In the genomic region with DNA sequence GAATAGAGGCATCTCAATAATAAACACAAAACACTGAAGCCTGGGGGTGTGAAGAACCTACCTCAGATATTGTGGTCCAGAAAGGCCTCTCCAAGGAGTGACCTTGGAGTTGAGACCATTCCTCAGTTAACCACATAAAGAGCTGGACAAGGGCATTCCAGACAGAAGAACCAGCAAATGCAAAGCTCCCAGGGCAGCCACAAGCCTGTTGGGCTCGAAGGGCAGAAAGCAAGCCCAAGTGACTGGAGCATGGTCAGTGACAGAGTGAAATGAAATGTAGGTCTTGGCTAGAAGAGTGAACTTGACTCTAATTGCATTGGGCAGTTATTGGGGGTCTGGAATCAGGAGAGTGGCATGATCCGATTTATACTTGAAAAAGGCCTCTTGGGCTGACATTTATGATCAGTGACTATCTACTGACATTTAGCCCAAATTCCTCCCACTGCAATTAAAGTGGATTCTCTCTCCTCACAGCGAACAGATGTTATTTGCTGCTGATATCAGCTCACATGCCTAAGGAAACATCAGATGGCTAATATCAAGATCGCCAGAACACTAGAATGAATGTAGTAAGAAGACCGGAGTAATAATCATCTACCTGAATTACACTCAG, we compare ENCODE assay signal across 17 cellular contexts.
DNase-seq lines count a peak whose midpoint lies in the region; ATAC-seq, FAIRE-seq and TF ChIP-seq lines count a peak whose summit lies in the region.
"Had no signal": no experiment of that assay in that cellular context is flagged by ENCODE, and none has a peak within 500 bp of the region (broad histone marks: within the 10 kb centered on the region; RNA-seq: fewer than 3 reads in every experiment).

No MANE protein-coding gene starts in this region.

- H3K9ac ChIP-seq in astrocyte (ENCODE audit: low read length) (no peak overlapping the region), PC-3 (ENCODE audit: low read length) (no peak overlapping the region)

- POLR2A ChIA-PET in PC-3 (lab: Charles Lee; ENCODE audit: unreplicated experiment) = no interaction called here

- H4K20me1 ChIP-seq in astrocyte (ENCODE audit: insufficient read depth, low read length) = no peaks in the 10 kb centered on the region
- no peaks in the 10 kb centered on the region for H4K20me1 ChIP-seq in PC-3 (ENCODE audit: low read length)

- no peaks in the 10 kb centered on the region for H3K27me3 ChIP-seq in astrocyte (ENCODE audit: insufficient read depth, low read length)
- no peaks in the 10 kb centered on the region for H3K27me3 ChIP-seq in PC-3 (ENCODE audit: low read length)
- H3K27me3 ChIP-seq: MG63, Peyer's patch had no signal

- no TSS peak for BruUV-seq in PC-3 (replicated peaks; lab: Mats Ljungman, UMichigan)

- H3K9me3 ChIP-seq in astrocyte (ENCODE audit: insufficient read depth, low read depth, low read length) (no peaks in the 10 kb centered on the region), PC-3 (ENCODE audit: low read length) (no peaks in the 10 kb centered on the region)
- H3K9me3 ChIP-seq: HAP-1, MG63, Peyer's patch had no signal

- no peaks in the 10 kb centered on the region for H3K36me3 ChIP-seq in astrocyte (ENCODE audit: insufficient read depth, low read length)
- no peaks in the 10 kb centered on the region for H3K36me3 ChIP-seq in PC-3 (ENCODE audit: low read depth, low read length)
- H3K36me3 ChIP-seq: HAP-1, MG63, Peyer's patch had no signal

- H3K79me2 ChIP-seq in astrocyte (ENCODE audit: insufficient read depth, low read length) (no peaks in the 10 kb centered on the region), PC-3 (ENCODE audit: low read length) (no peaks in the 10 kb centered on the region)

- H3K27ac ChIP-seq in astrocyte (ENCODE audit: low read depth, low read length) (no peak overlapping the region), PC-3 (ENCODE audit: low read length) (no peak overlapping the region)
- H3K27ac ChIP-seq: Peyer's patch had no signal

- FAIRE-seq in astrocyte (lab: Jason Lieb, UNC) = no peak

- DNase-seq in T-helper 1 cell (no peak), natural killer cell (no peak), astrocyte (ENCODE audit: low read depth) (peak; percentile 49), PC-3 (no peak), hippocampal formation (lab: John Stamatoyannopoulos, UW) (no peak)
- no peak for DNase-seq in natural killer cell treated with Interleukin-12 subunit alpha and Interleukin-12 subunit beta and Interleukin-15 and Interleukin-18, amount 100 ng/mL, for 72 hours (ENCODE audit: low spot score)
- no peak for DNase-seq in stimulated activated naive B cell treated with anti-CD40 and anti-IgM and Interleukin-4, amounts not matched to agents 10 μg/mL and 1 μg/mL and 100 μg/mL, for 72 hours
- DNase-seq: C1 segment of cervical spinal cord, Karpas-422, MG63, NCI-H1092, NCI-H2081 treated with DMSO at 0.1 percent for 48 hours, NCI-H524 treated with DMSO at 0.1 percent for 48 hours, Peyer's patch had no signal

- peaks cover 20% of the 10 kb centered on the region for H3K4me1 Mint-ChIP-seq in T-helper 1 cell treated with Interleukin-12 subunit alpha and Interleukin-12 subunit beta and Interleukin-4 antibody, amounts not matched to agents 30 μg/mL and 1 μg/mL, for 36 hours (ENCODE audit: low read depth)
- peaks cover 31 to 47% of the 10 kb centered on the region in 2 donors for H3K4me1 Mint-ChIP-seq in natural killer cell treated with Interleukin-12 subunit alpha and Interleukin-12 subunit beta and Interleukin-15 and Interleukin-18, amount 100 ng/mL, for 72 hours (ENCODE audit: low read depth in 2 of 2)
- no peaks in the 10 kb centered on the region for H3K4me1 Mint-ChIP-seq in natural killer cell
- peaks cover 37% of the 10 kb centered on the region for H3K4me1 Mint-ChIP-seq in astrocyte (ENCODE audit: low read depth, unreplicated experiment)
- H3K4me1 Mint-ChIP-seq in stimulated activated naive B cell treated with anti-CD40 and anti-IgM and Interleukin-4, amounts not matched to agents 10 μg/mL and 1 μg/mL and 100 μg/mL, for 72 hours = peaks cover 18 to 21% of the 10 kb centered on the region in 2 donors

- intact Hi-C loops in natural killer cell (cut with micrococcal nuclease) = no loop called here
- intact Hi-C loops in PC-3 (cut with micrococcal nuclease) = loop anchor here (5.0 kb wide), 1 partner anchor 151 kb away; a partner anchor contains a TSS

- no peaks in the 10 kb centered on the region for H3K9me2 ChIP-seq in PC-3 (replicated peaks; ENCODE audit: low read length)

- H3K36me3 Mint-ChIP-seq in T-helper 1 cell treated with Interleukin-12 subunit alpha and Interleukin-12 subunit beta and Interleukin-4 antibody, amounts not matched to agents 30 μg/mL and 1 μg/mL, for 36 hours (ENCODE audit: low read depth) = no peaks in the 10 kb centered on the region
- no peaks in the 10 kb centered on the region for H3K36me3 Mint-ChIP-seq in natural killer cell treated with Interleukin-12 subunit alpha and Interleukin-12 subunit beta and Interleukin-15 and Interleukin-18, amount 100 ng/mL, for 72 hours
- H3K36me3 Mint-ChIP-seq in natural killer cell (no peaks in the 10 kb centered on the region), astrocyte (ENCODE audit: low read depth, unreplicated experiment) (no peaks in the 10 kb centered on the region)
- no peaks in the 10 kb centered on the region for H3K36me3 Mint-ChIP-seq in stimulated activated naive B cell treated with anti-CD40 and anti-IgM and Interleukin-4, amounts not matched to agents 10 μg/mL and 1 μg/mL and 100 μg/mL, for 72 hours

- no peak overlapping the region for H3K4me2 ChIP-seq in astrocyte (ENCODE audit: low read length)
- no peak overlapping the region for H3K4me2 ChIP-seq in PC-3 (ENCODE audit: low read length)

- no peak overlapping the region for H3K4me3 ChIP-seq in astrocyte (ENCODE audit: insufficient read depth, low read depth, low read length)
- H3K4me3 ChIP-seq in PC-3 (ENCODE audit: low read length) = no peak overlapping the region
- H3K4me3 ChIP-seq: HAP-1, MG63, Peyer's patch had no signal

- H3F3A ChIP-seq in PC-3 (ENCODE audit: low read length, unreplicated experiment) = no peaks in the 10 kb centered on the region

- no peak for TF ChIP-seq CTCF in natural killer cell (IDR thresholded peaks at IDR 0.05)
- no peak for TF ChIP-seq CTCF in astrocyte (IDR thresholded peaks at IDR 0.05; ENCODE audit: insufficient read depth, low read depth, low read length)
- TF ChIP-seq CTCF in PC-3 (conservative IDR thresholded peaks at IDR 0.05; ENCODE audit: low read depth, low read length) = no peak

- H3K9me3 Mint-ChIP-seq in T-helper 1 cell treated with Interleukin-12 subunit alpha and Interleukin-12 subunit beta and Interleukin-4 antibody, amounts not matched to agents 30 μg/mL and 1 μg/mL, for 36 hours = no peaks in the 10 kb centered on the region
- no peaks in the 10 kb centered on the region for H3K9me3 Mint-ChIP-seq in natural killer cell treated with Interleukin-12 subunit alpha and Interleukin-12 subunit beta and Interleukin-15 and Interleukin-18, amount 100 ng/mL, for 72 hours
- H3K9me3 Mint-ChIP-seq in natural killer cell = no peaks in the 10 kb centered on the region
- no peaks in the 10 kb centered on the region for H3K9me3 Mint-ChIP-seq in astrocyte (ENCODE audit: unreplicated experiment)
- no peaks in the 10 kb centered on the region for H3K9me3 Mint-ChIP-seq in stimulated activated naive B cell treated with anti-CD40 and anti-IgM and Interleukin-4, amounts not matched to agents 10 μg/mL and 1 μg/mL and 100 μg/mL, for 72 hours

- H3K4me1 ChIP-seq in astrocyte (ENCODE audit: insufficient read depth, low read length) (peaks cover 2% of the 10 kb centered on the region), PC-3 (ENCODE audit: insufficient read depth, low read length) (peaks cover 16% of the 10 kb centered on the region)
- H3K4me1 ChIP-seq: HAP-1, Peyer's patch had no signal

- H2AFZ ChIP-seq in astrocyte (ENCODE audit: low read depth, low read length) = no peak overlapping the region
- no peak overlapping the region for H2AFZ ChIP-seq in PC-3 (ENCODE audit: low read length)

- H3K4me3 Mint-ChIP-seq in T-helper 1 cell treated with Interleukin-12 subunit alpha and Interleukin-12 subunit beta and Interleukin-4 antibody, amounts not matched to agents 30 μg/mL and 1 μg/mL, for 36 hours = no peak overlapping the region
- H3K4me3 Mint-ChIP-seq in natural killer cell treated with Interleukin-12 subunit alpha and Interleukin-12 subunit beta and Interleukin-15 and Interleukin-18, amount 100 ng/mL, for 72 hours = peak overlapping the region; percentile 75
- H3K4me3 Mint-ChIP-seq in natural killer cell = no peak overlapping the region
- no peak overlapping the region for H3K4me3 Mint-ChIP-seq in astrocyte (ENCODE audit: unreplicated experiment)
- H3K4me3 Mint-ChIP-seq in stimulated activated naive B cell treated with anti-CD40 and anti-IgM and Interleukin-4, amounts not matched to agents 10 μg/mL and 1 μg/mL and 100 μg/mL, for 72 hours = no peak overlapping the region

- ATAC-seq in natural killer cell treated with Interleukin-12 subunit alpha and Interleukin-12 subunit beta and Interleukin-15 and Interleukin-18, amount 100 ng/mL, for 72 hours = no peak
- ATAC-seq in natural killer cell (no peak), PC-3 (no peak)
- no peak for ATAC-seq in stimulated activated naive B cell treated with anti-CD40 and anti-IgM and Interleukin-4, amounts not matched to agents 10 μg/mL and 1 μg/mL and 100 μg/mL, for 72 hours (replicated peaks)
- ATAC-seq: Right ventricle myocardium inferior had no signal

- peak overlapping the region; percentile 23 for H3K27ac Mint-ChIP-seq in T-helper 1 cell treated with Interleukin-12 subunit alpha and Interleukin-12 subunit beta and Interleukin-4 antibody, amounts not matched to agents 30 μg/mL and 1 μg/mL, for 36 hours
- peak overlapping the region; percentile 81 to 88 for H3K27ac Mint-ChIP-seq in natural killer cell treated with Interleukin-12 subunit alpha and Interleukin-12 subunit beta and Interleukin-15 and Interleukin-18, amount 100 ng/mL, for 72 hours
- H3K27ac Mint-ChIP-seq in natural killer cell (no peak overlapping the region), astrocyte (ENCODE audit: unreplicated experiment) (peak overlapping the region; percentile 63)
- H3K27ac Mint-ChIP-seq in stimulated activated naive B cell treated with anti-CD40 and anti-IgM and Interleukin-4, amounts not matched to agents 10 μg/mL and 1 μg/mL and 100 μg/mL, for 72 hours = no peak overlapping the region

- CTCF ChIA-PET in PC-3 (lab: Charles Lee) = no interaction called here

- no peaks in the 10 kb centered on the region for H3K27me3 Mint-ChIP-seq in T-helper 1 cell treated with Interleukin-12 subunit alpha and Interleukin-12 subunit beta and Interleukin-4 antibody, amounts not matched to agents 30 μg/mL and 1 μg/mL, for 36 hours (ENCODE audit: low read depth)
- peaks cover 6 to 13% of the 10 kb centered on the region in 2 donors for H3K27me3 Mint-ChIP-seq in natural killer cell treated with Interleukin-12 subunit alpha and Interleukin-12 subunit beta and Interleukin-15 and Interleukin-18, amount 100 ng/mL, for 72 hours
- H3K27me3 Mint-ChIP-seq in natural killer cell (ENCODE audit: low read depth in 2 of 2) (peaks cover 9 to 40% of the 10 kb centered on the region in 2 donors), astrocyte (ENCODE audit: low read depth, unreplicated experiment) (no peaks in the 10 kb centered on the region)
- H3K27me3 Mint-ChIP-seq in stimulated activated naive B cell treated with anti-CD40 and anti-IgM and Interleukin-4, amounts not matched to agents 10 μg/mL and 1 μg/mL and 100 μg/mL, for 72 hours = no peaks in the 10 kb centered on the region

Comparison
In these comparisons a context has a peak if more than half of its experiments do, and no peak if none do; other contexts are left out.
1. H3K27ac Mint-ChIP-seq: peak in T-helper 1 cell treated with Interleukin-12 subunit alpha and Interleukin-12 subunit beta and Interleukin-4 antibody, amounts not matched to agents 30 μg/mL and 1 μg/mL, for 36 hours (single experiment), natural killer cell treated with Interleukin-12 subunit alpha and Interleukin-12 subunit beta and Interleukin-15 and Interleukin-18, amount 100 ng/mL, for 72 hours (2 of 2) and astrocyte (single experiment); none in natural killer cell (0 of 2) and stimulated activated naive B cell treated with anti-CD40 and anti-IgM and Interleukin-4, amounts not matched to agents 10 μg/mL and 1 μg/mL and 100 μg/mL, for 72 hours (single experiment).